Comparison of ENCODE assay signal across 1 cellular context in the genomic region with DNA sequence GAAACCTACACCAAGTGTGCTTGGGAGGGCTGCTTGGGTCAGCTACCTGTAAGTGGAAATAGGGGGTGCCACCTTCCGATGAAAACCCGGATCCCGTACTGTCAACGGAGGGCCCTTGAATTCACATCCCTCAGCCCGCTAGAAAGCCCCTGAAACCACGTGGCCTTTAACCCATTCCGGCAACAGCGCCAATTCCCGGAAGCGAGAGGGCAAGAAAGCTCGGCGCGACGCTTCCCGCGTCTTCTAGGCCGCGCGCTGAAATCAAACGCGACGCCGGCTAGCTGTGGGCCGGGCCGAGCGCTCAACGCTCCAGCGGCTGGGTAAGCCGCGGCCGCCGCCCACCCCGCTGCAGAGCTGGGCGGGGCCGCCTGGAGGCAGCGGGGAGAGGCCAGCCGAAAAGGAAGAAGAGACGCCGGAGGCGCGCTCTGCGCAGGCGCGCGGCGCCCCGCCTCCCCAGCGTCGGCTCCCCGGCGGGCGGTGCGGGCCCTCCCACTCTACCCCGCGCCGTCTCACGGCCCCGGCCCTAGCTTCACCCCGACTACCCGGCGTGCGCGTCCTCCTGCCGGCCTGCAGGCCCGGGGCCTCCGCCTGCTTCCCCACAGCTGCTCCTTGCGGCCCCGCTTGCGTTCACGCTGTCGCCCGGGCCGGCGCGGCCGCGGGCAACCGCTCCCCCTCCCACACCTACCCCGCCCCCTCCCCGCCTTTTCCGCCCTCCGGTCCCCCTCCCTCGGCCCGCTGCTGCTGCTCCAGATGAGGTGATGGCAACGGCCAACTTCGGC.
TF ChIP-seq lines count a peak whose summit lies in the region.

A gene (plus strand): TSS at position 492 of the 779 bp plus-strand sequence. CDS start 267 bp downstream, at position 759.

TF ChIP-seq in HEK293, 187 proteins besides CTCF, POLR2A, EP300 and RAD21 (continued from another document and continues in another):
- TF ChIP-seq, protein P1, sequence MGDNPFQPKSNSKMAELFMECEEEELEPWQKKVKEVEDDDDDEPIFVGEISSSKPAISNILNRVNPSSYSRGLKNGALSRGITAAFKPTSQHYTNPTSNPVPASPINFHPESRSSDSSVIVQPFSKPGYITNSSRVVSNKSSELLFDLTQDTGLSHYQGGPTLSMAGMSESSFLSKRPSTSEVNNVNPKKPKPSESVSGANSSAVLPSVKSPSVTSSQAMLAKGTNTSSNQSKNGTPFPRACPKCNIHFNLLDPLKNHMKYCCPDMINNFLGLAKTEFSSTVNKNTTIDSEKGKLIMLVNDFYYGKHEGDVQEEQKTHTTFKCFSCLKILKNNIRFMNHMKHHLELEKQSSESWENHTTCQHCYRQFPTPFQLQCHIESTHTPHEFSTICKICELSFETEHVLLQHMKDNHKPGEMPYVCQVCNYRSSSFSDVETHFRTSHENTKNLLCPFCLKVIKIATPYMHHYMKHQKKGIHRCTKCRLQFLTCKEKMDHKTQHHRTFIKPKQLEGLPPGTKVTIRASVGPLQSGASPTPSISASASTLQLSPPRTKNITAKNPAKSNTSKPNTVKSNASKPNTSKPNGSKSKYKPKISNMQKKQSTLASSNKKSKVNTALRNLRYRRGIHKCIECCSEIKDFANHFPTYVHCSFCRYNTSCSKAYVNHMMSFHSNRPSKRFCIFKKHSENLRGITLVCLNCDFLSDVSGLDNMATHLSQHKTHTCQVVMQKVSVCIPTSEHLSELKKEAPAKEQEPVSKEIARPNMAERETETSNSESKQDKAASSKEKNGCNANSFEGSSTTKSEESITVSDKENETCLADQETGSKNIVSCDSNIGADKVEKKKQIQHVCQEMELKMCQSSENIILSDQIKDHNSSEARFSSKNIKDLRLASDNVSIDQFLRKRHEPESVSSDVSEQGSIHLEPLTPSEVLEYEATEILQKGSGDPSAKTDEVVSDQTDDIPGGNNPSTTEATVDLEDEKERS (tag by site-specific recombination; IDR thresholded peaks at IDR 0.05), result no peak
- peak; percentile 68; the same call in 1 of the 2 replicates for TF ChIP-seq ZNF629 (tag by site-specific recombination; IDR thresholded peaks at IDR 0.05)
- TF ChIP-seq ZNF837 (tag by site-specific recombination; IDR thresholded peaks at IDR 0.05), result no peak
- TF ChIP-seq ZFP3 (tag by site-specific recombination; IDR thresholded peaks at IDR 0.05; ENCODE audit: low read depth), result no peak
- TF ChIP-seq ZNF561 (tag by site-specific recombination; IDR thresholded peaks at IDR 0.05; ENCODE audit: borderline replicate concordance), result peak; percentile 90; the same call in 1 of the 2 replicates
- TF ChIP-seq ZNF707 (tag by site-specific recombination; IDR thresholded peaks at IDR 0.05), result no peak
- no peak for TF ChIP-seq SETDB1 (IDR thresholded peaks at IDR 0.05; ENCODE audit: insufficient read length, low read length)
- TF ChIP-seq, protein P2, sequence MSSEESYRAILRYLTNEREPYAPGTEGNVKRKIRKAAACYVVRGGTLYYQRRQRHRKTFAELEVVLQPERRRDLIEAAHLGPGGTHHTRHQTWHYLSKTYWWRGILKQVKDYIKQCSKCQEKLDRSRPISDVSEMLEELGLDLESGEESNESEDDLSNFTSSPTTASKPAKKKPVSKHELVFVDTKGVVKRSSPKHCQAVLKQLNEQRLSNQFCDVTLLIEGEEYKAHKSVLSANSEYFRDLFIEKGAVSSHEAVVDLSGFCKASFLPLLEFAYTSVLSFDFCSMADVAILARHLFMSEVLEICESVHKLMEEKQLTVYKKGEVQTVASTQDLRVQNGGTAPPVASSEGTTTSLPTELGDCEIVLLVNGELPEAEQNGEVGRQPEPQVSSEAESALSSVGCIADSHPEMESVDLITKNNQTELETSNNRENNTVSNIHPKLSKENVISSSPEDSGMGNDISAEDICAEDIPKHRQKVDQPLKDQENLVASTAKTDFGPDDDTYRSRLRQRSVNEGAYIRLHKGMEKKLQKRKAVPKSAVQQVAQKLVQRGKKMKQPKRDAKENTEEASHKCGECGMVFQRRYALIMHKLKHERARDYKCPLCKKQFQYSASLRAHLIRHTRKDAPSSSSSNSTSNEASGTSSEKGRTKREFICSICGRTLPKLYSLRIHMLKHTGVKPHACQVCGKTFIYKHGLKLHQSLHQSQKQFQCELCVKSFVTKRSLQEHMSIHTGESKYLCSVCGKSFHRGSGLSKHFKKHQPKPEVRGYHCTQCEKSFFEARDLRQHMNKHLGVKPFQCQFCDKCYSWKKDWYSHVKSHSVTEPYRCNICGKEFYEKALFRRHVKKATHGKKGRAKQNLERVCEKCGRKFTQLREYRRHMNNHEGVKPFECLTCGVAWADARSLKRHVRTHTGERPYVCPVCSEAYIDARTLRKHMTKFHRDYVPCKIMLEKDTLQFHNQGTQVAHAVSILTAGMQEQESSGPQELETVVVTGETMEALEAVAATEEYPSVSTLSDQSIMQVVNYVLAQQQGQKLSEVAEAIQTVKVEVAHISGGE (tag by site-specific recombination; conservative IDR thresholded peaks at IDR 0.05; ENCODE audit: low read depth), result peak; percentile 55
- TF ChIP-seq, protein P3, sequence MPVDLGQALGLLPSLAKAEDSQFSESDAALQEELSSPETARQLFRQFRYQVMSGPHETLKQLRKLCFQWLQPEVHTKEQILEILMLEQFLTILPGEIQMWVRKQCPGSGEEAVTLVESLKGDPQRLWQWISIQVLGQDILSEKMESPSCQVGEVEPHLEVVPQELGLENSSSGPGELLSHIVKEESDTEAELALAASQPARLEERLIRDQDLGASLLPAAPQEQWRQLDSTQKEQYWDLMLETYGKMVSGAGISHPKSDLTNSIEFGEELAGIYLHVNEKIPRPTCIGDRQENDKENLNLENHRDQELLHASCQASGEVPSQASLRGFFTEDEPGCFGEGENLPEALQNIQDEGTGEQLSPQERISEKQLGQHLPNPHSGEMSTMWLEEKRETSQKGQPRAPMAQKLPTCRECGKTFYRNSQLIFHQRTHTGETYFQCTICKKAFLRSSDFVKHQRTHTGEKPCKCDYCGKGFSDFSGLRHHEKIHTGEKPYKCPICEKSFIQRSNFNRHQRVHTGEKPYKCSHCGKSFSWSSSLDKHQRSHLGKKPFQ (tag by site-specific recombination; IDR thresholded peaks at IDR 0.05), result no peak
- TF ChIP-seq IKZF3 (tag by site-specific recombination; IDR thresholded peaks at IDR 0.05), result no peak
- TF ChIP-seq YY2 (tag by site-specific recombination; IDR thresholded peaks at IDR 0.05), result no peak
- TF ChIP-seq, protein P4, sequence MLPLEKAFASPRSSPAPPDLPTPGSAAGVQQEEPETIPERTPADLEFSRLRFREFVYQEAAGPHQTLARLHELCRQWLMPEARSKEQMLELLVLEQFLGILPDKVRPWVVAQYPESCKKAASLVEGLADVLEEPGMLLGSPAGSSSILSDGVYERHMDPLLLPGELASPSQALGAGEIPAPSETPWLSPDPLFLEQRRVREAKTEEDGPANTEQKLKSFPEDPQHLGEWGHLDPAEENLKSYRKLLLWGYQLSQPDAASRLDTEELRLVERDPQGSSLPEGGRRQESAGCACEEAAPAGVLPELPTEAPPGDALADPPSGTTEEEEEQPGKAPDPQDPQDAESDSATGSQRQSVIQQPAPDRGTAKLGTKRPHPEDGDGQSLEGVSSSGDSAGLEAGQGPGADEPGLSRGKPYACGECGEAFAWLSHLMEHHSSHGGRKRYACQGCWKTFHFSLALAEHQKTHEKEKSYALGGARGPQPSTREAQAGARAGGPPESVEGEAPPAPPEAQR (tag by site-specific recombination; IDR thresholded peaks at IDR 0.05), result no peak
- TF ChIP-seq ZNF266 (tag by site-specific recombination; IDR thresholded peaks at IDR 0.05; ENCODE audit: low read depth), result no peak
- TF ChIP-seq, protein P5, sequence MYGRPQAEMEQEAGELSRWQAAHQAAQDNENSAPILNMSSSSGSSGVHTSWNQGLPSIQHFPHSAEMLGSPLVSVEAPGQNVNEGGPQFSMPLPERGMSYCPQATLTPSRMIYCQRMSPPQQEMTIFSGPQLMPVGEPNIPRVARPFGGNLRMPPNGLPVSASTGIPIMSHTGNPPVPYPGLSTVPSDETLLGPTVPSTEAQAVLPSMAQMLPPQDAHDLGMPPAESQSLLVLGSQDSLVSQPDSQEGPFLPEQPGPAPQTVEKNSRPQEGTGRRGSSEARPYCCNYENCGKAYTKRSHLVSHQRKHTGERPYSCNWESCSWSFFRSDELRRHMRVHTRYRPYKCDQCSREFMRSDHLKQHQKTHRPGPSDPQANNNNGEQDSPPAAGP (tag by site-specific recombination; IDR thresholded peaks at IDR 0.05), result no peak
- no peak for TF ChIP-seq ZNF132 (tag by site-specific recombination; IDR thresholded peaks at IDR 0.05; ENCODE audit: borderline replicate concordance)
- peak; percentile 21; the same call in 1 of the 2 replicates for TF ChIP-seq ZNF394 (tag by site-specific recombination; IDR thresholded peaks at IDR 0.05; ENCODE audit: borderline replicate concordance)
- TF ChIP-seq, protein P6, sequence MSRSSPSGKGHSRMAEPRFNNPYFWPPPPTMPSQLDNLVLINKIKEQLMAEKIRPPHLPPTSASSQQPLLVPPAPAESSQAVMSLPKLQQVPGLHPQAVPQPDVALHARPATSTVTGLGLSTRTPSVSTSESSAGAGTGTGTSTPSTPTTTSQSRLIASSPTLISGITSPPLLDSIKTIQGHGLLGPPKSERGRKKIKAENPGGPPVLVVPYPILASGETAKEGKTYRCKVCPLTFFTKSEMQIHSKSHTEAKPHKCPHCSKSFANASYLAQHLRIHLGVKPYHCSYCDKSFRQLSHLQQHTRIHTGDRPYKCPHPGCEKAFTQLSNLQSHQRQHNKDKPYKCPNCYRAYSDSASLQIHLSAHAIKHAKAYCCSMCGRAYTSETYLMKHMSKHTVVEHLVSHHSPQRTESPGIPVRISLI (tag by site-specific recombination; IDR thresholded peaks at IDR 0.05), result no peak
- TF ChIP-seq ZBTB21 (tag by site-specific recombination; IDR thresholded peaks at IDR 0.05), result 0 out of 2 replicates have a peak, but pooled peaks have one; percentile 24
- TF ChIP-seq MZF1 (tag by site-specific recombination; IDR thresholded peaks at IDR 0.05; ENCODE audit: borderline replicate concordance), result 0 out of 2 replicates have a peak, but pooled peaks have one; percentile 20
- TF ChIP-seq FEZF1 (tag by site-specific recombination; IDR thresholded peaks at IDR 0.05), result no peak
- TF ChIP-seq HOXA7 (CRISPR knock-in tag; IDR thresholded peaks at IDR 0.05; ENCODE audit: borderline replicate concordance), result no peak
- TF ChIP-seq, protein P7, sequence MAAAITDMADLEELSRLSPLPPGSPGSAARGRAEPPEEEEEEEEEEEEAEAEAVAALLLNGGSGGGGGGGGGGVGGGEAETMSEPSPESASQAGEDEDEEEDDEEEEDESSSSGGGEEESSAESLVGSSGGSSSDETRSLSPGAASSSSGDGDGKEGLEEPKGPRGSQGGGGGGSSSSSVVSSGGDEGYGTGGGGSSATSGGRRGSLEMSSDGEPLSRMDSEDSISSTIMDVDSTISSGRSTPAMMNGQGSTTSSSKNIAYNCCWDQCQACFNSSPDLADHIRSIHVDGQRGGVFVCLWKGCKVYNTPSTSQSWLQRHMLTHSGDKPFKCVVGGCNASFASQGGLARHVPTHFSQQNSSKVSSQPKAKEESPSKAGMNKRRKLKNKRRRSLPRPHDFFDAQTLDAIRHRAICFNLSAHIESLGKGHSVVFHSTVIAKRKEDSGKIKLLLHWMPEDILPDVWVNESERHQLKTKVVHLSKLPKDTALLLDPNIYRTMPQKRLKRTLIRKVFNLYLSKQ (tag by site-specific recombination; IDR thresholded peaks at IDR 0.05; ENCODE audit: borderline replicate concordance), result no peak
- TF ChIP-seq ZEB2 (tag by site-specific recombination; IDR thresholded peaks at IDR 0.05), result peak; percentile 85
- TF ChIP-seq, protein P8, sequence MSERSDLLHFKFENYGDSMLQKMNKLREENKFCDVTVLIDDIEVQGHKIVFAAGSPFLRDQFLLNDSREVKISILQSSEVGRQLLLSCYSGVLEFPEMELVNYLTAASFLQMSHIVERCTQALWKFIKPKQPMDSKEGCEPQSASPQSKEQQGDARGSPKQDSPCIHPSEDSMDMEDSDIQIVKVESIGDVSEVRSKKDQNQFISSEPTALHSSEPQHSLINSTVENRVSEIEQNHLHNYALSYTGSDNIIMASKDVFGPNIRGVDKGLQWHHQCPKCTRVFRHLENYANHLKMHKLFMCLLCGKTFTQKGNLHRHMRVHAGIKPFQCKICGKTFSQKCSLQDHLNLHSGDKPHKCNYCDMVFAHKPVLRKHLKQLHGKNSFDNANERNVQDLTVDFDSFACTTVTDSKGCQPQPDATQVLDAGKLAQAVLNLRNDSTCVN (tag by site-specific recombination; optimal IDR thresholded peaks at IDR 0.05), result peak; percentile 85
- TF ChIP-seq GLI2 (tag by site-specific recombination; IDR thresholded peaks at IDR 0.05; ENCODE audit: borderline replicate concordance, low read depth), result no peak
- TF ChIP-seq ZBTB20 (tag by site-specific recombination; IDR thresholded peaks at IDR 0.05), result peak; percentile 95
- TF ChIP-seq, protein P9, sequence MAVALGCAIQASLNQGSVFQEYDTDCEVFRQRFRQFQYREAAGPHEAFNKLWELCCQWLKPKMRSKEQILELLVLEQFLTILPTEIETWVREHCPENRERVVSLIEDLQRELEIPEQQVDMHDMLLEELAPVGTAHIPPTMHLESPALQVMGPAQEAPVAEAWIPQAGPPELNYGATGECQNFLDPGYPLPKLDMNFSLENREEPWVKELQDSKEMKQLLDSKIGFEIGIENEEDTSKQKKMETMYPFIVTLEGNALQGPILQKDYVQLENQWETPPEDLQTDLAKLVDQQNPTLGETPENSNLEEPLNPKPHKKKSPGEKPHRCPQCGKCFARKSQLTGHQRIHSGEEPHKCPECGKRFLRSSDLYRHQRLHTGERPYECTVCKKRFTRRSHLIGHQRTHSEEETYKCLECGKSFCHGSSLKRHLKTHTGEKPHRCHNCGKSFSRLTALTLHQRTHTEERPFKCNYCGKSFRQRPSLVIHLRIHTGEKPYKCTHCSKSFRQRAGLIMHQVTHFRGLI (tag by site-specific recombination; IDR thresholded peaks at IDR 0.05), result peak; percentile 49
- TF ChIP-seq MYNN (tag by site-specific recombination; IDR thresholded peaks at IDR 0.05; ENCODE audit: borderline replicate concordance), result no peak
- no peak for TF ChIP-seq ZNF521 (tag by site-specific recombination; IDR thresholded peaks at IDR 0.05)
- no peak for TF ChIP-seq ZNF302 (tag by site-specific recombination; IDR thresholded peaks at IDR 0.05; ENCODE audit: low read depth)
- no peak for TF ChIP-seq ZNF624 (tag by site-specific recombination; IDR thresholded peaks at IDR 0.05)
- peak; percentile 58; the same call in 1 of the 2 replicates for TF ChIP-seq ZBTB17 (tag by site-specific recombination; IDR thresholded peaks at IDR 0.05)
